16 cellular contexts compared by ENCODE assay signal in genomic region chr20:60258255-60258863, GRCh38.
DNase-seq lines count a peak whose midpoint lies in the region; FAIRE-seq lines count a peak whose summit lies in the region.
"Had no signal": no experiment of that assay in that cellular context is flagged by ENCODE, and none has a peak within 500 bp of the region (broad histone marks: within the 10 kb centered on the region; RNA-seq: fewer than 3 reads in every experiment).

No MANE protein-coding gene starts in this region.

- H3K9me3 ChIP-seq in thymus (ENCODE audit: control insufficient read depth) (no peaks in the 10 kb centered on the region), small intestine (ENCODE audit: control insufficient read depth, low read depth) (no peaks in the 10 kb centered on the region)
- H3K9me3 ChIP-seq: Caco-2 had no signal

- H3K4me1 ChIP-seq in thymus (ENCODE audit: control insufficient read depth, insufficient read depth, low read length), result peaks cover 46% of the 10 kb centered on the region
- no peaks in the 10 kb centered on the region for H3K4me1 ChIP-seq in small intestine (ENCODE audit: control insufficient read depth in 2 of 2, insufficient read depth in 1 of 2, low read depth in 1 of 2, low read length in 1 of 2)
- H3K4me1 ChIP-seq: Caco-2 had no signal

- H3K36me3 ChIP-seq in thymus (ENCODE audit: control insufficient read depth, insufficient read depth), result no peaks in the 10 kb centered on the region
- H3K36me3 ChIP-seq in small intestine (ENCODE audit: control insufficient read depth in 2 of 2, insufficient read depth in 2 of 2, low read length in 2 of 2), result no peaks in the 10 kb centered on the region

- H3K4me3 ChIP-seq in thymus (ENCODE audit: low read length), result peak overlapping the region; percentile 29
- H3K4me3 ChIP-seq in small intestine (ENCODE audit: low read depth in 1 of 2, low read length in 2 of 2), result no peak overlapping the region
- H3K4me3 ChIP-seq: SK-N-MC had no signal

- FAIRE-seq in small intestine (lab: Jason Lieb, UNC), result no peak
- FAIRE-seq: GM12892 had no signal

- DNase-seq in NCI-H2227 (lab: John Stamatoyannopoulos, UW; ENCODE audit: unreplicated experiment) (peak; percentile 9), NCI-H2227 treated with DMSO at 0.1 percent for 48 hours (lab: John Stamatoyannopoulos, UW) (no peak), NCI-H2196 (lab: John Stamatoyannopoulos, UW; ENCODE audit: unreplicated experiment) (peak; percentile 47), mucosa of gallbladder (ENCODE audit: low spot score) (peak; percentile 84), middle frontal gyrus (ENCODE audit: extremely low spot score, low spot score) (no peak), small intestine (no peak)
- DNase-seq: Caco-2; CD4-positive, CD25-positive, alpha-beta regulatory T cell; DMS53; KG1; NCI-H1930; NCI-H774; SHP77 had no signal

- H3K27ac ChIP-seq in thymus (ENCODE audit: low read depth) (no peak overlapping the region), small intestine (ENCODE audit: low read depth in 1 of 2, low read length in 1 of 2) (no peak overlapping the region)
- H3K27ac ChIP-seq: SK-N-MC had no signal

- WGBS in thymus, result 96% methylated on average over 6 of the region's 6 CpGs
- 20 to 54% (median 30%) methylated on average over 6 of the region's 6 CpGs for WGBS in small intestine, 3 donors

- no peaks in the 10 kb centered on the region for H3K27me3 ChIP-seq in thymus (ENCODE audit: control insufficient read depth, insufficient read depth)
- H3K27me3 ChIP-seq in small intestine (ENCODE audit: control insufficient read depth in 2 of 2, insufficient read depth in 2 of 2, low read length in 2 of 2), result peaks cover 0 to 2% of the 10 kb centered on the region in 2 donors

Comparison
In these comparisons a context has a peak if more than half of its experiments do, and no peak if none do; other contexts are left out.
1. DNase-seq: peak in NCI-H2227 (single experiment), NCI-H2196 (single experiment) and mucosa of gallbladder (single experiment); none in NCI-H2227 treated with DMSO at 0.1 percent for 48 hours (single experiment), middle frontal gyrus (single experiment) and small intestine (single experiment).